Comparison of ENCODE assay signal across 29 cellular contexts in the genomic region with DNA sequence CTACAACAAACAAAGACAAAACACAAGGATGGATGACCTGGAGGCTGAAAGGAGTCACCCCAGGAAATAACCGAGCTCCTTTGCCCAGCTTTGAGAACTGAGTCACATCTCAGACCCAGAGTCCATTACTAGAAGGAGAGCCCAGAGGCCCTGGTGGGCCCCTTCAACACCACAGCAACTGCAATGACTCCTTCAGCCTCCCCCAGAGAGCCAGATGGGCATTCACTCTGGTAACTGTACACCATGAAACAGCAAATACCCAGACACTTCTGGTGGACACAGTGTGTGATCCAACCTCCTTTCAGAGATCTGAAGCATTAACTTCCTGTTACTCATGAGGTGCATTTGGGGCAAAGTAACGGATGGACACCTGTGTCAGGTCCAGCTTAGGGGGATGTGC. TPM values are rescaled to one million over a fixed set of nuclear protein-coding genes. Genes with fewer than 3 reads are reported as not detected.
"Had no signal": no experiment of that assay in that cellular context is flagged by ENCODE, and none has a peak within 500 bp of the region (broad histone marks: within the 10 kb centered on the region; RNA-seq: fewer than 3 reads in every experiment).

No MANE protein-coding gene starts in this region.

- DNase-seq: activated B cell treated with CpG ODN at 0.5 μM for 24 hours; activated CD4-positive, alpha-beta T cell treated with anti-CD3 and anti-CD28 coated beads for 1 hour; activated CD4-positive, alpha-beta T cell treated with anti-CD3 and anti-CD28 coated beads, Interleukin-2, amount 10 ng/mL, durations not matched to agents 24 days and 14 days; activated CD4-positive, alpha-beta T cell treated with anti-CD3 and anti-CD28 coated beads, Interleukin-2, amount 50 U/mL, for 48 hours; activated CD8-positive, alpha-beta memory T cell treated with anti-CD3 and anti-CD28 coated beads, Interleukin-2, amount 50 U/mL, for 48 hours; activated effector memory CD4-positive, alpha-beta T cell treated with Interleukin-2 at 50 U/mL for 16 hours; activated naive CD4-positive, alpha-beta T cell; activated T-cell treated with anti-CD3 and anti-CD28 coated beads, Interleukin-2, amount 50 U/mL, for 1 hour; body of pancreas; central memory CD4-positive, alpha-beta T cell; MM.1S; NCI-H1105; NCI-H1436; NCI-H1694 treated with DMSO at 0.1 percent for 48 hours; NCI-H2029 treated with DMSO at 0.1 percent for 48 hours; NCI-H510A treated with DMSO at 0.1 percent for 48 hours; NCI-H69; NK-92 treated with Interleukin-12 subunit alpha and Interleukin-12 subunit beta, amount 100 ng/mL, for 24 hours; OCI-M1; Right ventricle myocardium superior; RPMI8226; SJCRH30; SK-N-SH; SW 1271; T-helper 9 cell had no signal

- H3K4me3 Mint-ChIP-seq: activated B cell treated with CpG ODN at 0.5 μM for 24 hours; activated CD4-positive, alpha-beta T cell treated with anti-CD3 and anti-CD28 coated beads, Interleukin-2, amount 10 ng/mL, durations not matched to agents 24 days and 14 days had no signal

- H3K27ac Mint-ChIP-seq: activated B cell treated with CpG ODN at 0.5 μM for 24 hours; activated CD4-positive, alpha-beta T cell treated with anti-CD3 and anti-CD28 coated beads, Interleukin-2, amount 10 ng/mL, durations not matched to agents 24 days and 14 days had no signal

- ATAC-seq: activated naive CD4-positive, alpha-beta T cell treated with anti-CD3 and anti-CD28 coated beads, Interleukin-2, amount 50 U/mL, for 72 hours; body of pancreas; HepG2; Panc1 had no signal

- H3K27me3 ChIP-seq: body of pancreas, SJCRH30 had no signal

- H3K9me3 ChIP-seq: body of pancreas, SJCRH30, SK-N-SH had no signal

- H3K9me3 Mint-ChIP-seq: activated B cell treated with CpG ODN at 0.5 μM for 24 hours; activated naive CD4-positive, alpha-beta T cell treated with anti-CD3 and anti-CD28 coated beads, Interleukin-2, amount 50 U/mL, for 72 hours had no signal

- H3K27me3 Mint-ChIP-seq: activated B cell treated with CpG ODN at 0.5 μM for 24 hours had no signal

- H3K36me3 ChIP-seq: SJCRH30 had no signal

- H3K27ac ChIP-seq: body of pancreas, SJCRH30 had no signal

- H3K4me3 ChIP-seq: body of pancreas, SJCRH30 had no signal

RNA-seq across cellular contexts. Expression of a gene that starts 22.6 kb away (rescaled TPM):
- total RNA-seq: activated B cell treated with CpG ODN at 0.5 μM for 24 hours; activated CD4-positive, alpha-beta T cell treated with anti-CD3 and anti-CD28 coated beads, Interleukin-2, amount 10 ng/mL, durations not matched to agents 24 days and 14 days; activated naive CD4-positive, alpha-beta T cell treated with anti-CD3 and anti-CD28 coated beads, Interleukin-2, amount 50 U/mL, for 72 hours; body of pancreas; HepG2; Right ventricle myocardium superior; SJCRH30; T-helper 1 cell treated with Interleukin-12 subunit alpha and Interleukin-12 subunit beta and Interleukin-4 antibody, amounts not matched to agents 30 ng/mL and 1 ng/mL, for 36 hours had no signal

RNA-seq across cellular contexts. Expression of a gene that starts 39.0 kb away (rescaled TPM):
- total RNA-seq: body of pancreas had no signal
